11 cellular contexts compared by ENCODE assay signal in the genomic region with DNA sequence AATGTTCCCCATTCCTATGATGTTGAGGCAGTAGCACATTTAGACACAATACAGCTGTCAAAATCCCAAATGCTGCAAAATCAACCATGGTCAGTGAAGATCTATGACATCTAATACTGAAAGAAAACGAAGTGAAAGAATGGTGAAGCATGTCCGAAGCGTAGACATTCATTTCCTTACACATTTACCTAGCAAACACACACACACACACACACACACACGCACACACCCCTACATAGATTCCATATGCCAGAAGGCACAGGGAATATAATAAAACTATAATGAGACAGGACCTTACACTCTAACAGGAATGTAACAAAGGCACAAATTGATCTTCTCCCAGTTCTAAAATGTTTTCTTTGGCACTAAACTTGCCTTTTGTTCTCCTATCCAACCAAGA. TPM values are rescaled to one million over a fixed set of nuclear protein-coding genes. Genes with fewer than 3 reads are reported as not detected.
A peak's percentile ranks its signal among the peaks of the same experiment; 100 is the strongest.
DNase-seq lines count a peak whose midpoint lies in the region; ATAC-seq and TF ChIP-seq lines count a peak whose summit lies in the region.
"Had no signal": no experiment of that assay in that cellular context is flagged by ENCODE, and none has a peak within 500 bp of the region (broad histone marks: within the 10 kb centered on the region; RNA-seq: fewer than 3 reads in every experiment).

No MANE protein-coding gene starts in this region.

- peak; percentile 46 for DNase-seq in GM10248 (ENCODE audit: extremely low spot score)
- DNase-seq in colonic mucosa, result no peak
- no peak for DNase-seq in GM19238 (ENCODE audit: insufficient read length, low spot score)
- DNase-seq in amygdala (lab: John Stamatoyannopoulos, UW), result no peak
- no peak for DNase-seq in foreskin fibroblast
- DNase-seq in cerebellum (ENCODE audit: low spot score), result no peak
- DNase-seq: ACHN; activated CD4-positive, CD25-positive, alpha-beta regulatory T cell treated with anti-CD3 and anti-CD28 coated beads, Interleukin-2, amount 50 U/mL, for 72 hours; NK-92 treated with Interleukin-12 subunit alpha and Interleukin-12 subunit beta, amount 100 ng/mL, for 24 hours had no signal

- intact Hi-C loops in colonic mucosa (cut with DNase I), result no loop called here

- H3K9ac ChIP-seq in colonic mucosa (ENCODE audit: low read depth in 2 of 2, low read length in 2 of 2), result peak overlapping the region in 1 of 2 donors; percentile 31

- no peaks in the 10 kb centered on the region for H3K27me3 ChIP-seq in colonic mucosa

- H3K36me3 ChIP-seq in colonic mucosa, result no peaks in the 10 kb centered on the region

- TF ChIP-seq CTCF in GM10248 (IDR thresholded peaks at IDR 0.05; ENCODE audit: control extremely low read depth, extremely low read depth, low read depth, missing control alignments), result no peak
- no peak for TF ChIP-seq CTCF in colonic mucosa (IDR thresholded peaks at IDR 0.05)
- no peak for TF ChIP-seq CTCF in foreskin fibroblast (IDR thresholded peaks at IDR 0.05; ENCODE audit: low read depth, low read length)

- POLR2A ChIA-PET in GM10248 (lab: Yijun Ruan, JAX), result no interaction called here

- ATAC-seq in GM21381 (IDR thresholded peaks at IDR 0.05; ENCODE audit: unreplicated experiment) (peak; percentile 67), HG03135 (IDR thresholded peaks at IDR 0.05; ENCODE audit: unreplicated experiment) (peak; percentile 53)

- no peaks in the 10 kb centered on the region for H3K4me1 ChIP-seq in colonic mucosa

- no peaks in the 10 kb centered on the region for H3K9me3 ChIP-seq in colonic mucosa

- no peak overlapping the region for H3K4me3 ChIP-seq in colonic mucosa
- H3K4me3 ChIP-seq in foreskin fibroblast (ENCODE audit: low read depth in 1 of 2, low read length in 2 of 2), result no peak overlapping the region

- CTCF ChIA-PET in GM10248 (lab: Yijun Ruan, JAX), result interaction anchor here (1.1 to 2.5 kb wide), 5 partner anchors 10 to 34 kb away, joined by 3 to 15 read pairs (median 5); partner anchors contain the start of gene CCDC6

- peak overlapping the region; percentile 49 for H3K27ac ChIP-seq in colonic mucosa

RNA-seq across cellular contexts. Expression of gene CCDC6, which starts 32.4 kb away (rescaled TPM):
- total RNA-seq in colonic mucosa, result 10 to 100 TPM; 65.8 to 91.0 TPM
- 35.4 TPM for total RNA-seq in cerebellum
